Comparison of ENCODE assay signal across 1 cellular context in genomic region chr7:1667566-1668485, GRCh38.
TF ChIP-seq lines count a peak whose summit lies in the region.

No MANE protein-coding gene starts in this region.

TF ChIP-seq in HepG2, 621 proteins besides CTCF, POLR2A, EP300 and RAD21 (continued from another document and continues in another):
- peak; percentile 53; the same call in 1 of the 2 replicates for TF ChIP-seq POGK (CRISPR knock-in tag; conservative IDR thresholded peaks at IDR 0.05)
- TF ChIP-seq MLLT10 (CRISPR knock-in tag; IDR thresholded peaks at IDR 0.05) = no peak
- no peak for TF ChIP-seq ZNF256 (CRISPR knock-in tag; conservative IDR thresholded peaks at IDR 0.05)
- no peak for TF ChIP-seq ZNF30 (CRISPR knock-in tag; IDR thresholded peaks at IDR 0.05)
- 0 out of 2 replicates have a peak, but pooled peaks have one; percentile 22 for TF ChIP-seq ZFP82 (CRISPR knock-in tag; IDR thresholded peaks at IDR 0.05; ENCODE audit: borderline replicate concordance)
- TF ChIP-seq MTA3 (CRISPR knock-in tag; IDR thresholded peaks at IDR 0.05) = no peak
- TF ChIP-seq ZFP91 (CRISPR knock-in tag; IDR thresholded peaks at IDR 0.05; ENCODE audit: borderline replicate concordance) = no peak
- TF ChIP-seq TFDP2 (CRISPR knock-in tag; IDR thresholded peaks at IDR 0.05) = no peak
- no peak for TF ChIP-seq LBX2 (CRISPR knock-in tag; IDR thresholded peaks at IDR 0.05; ENCODE audit: borderline replicate concordance)
- no peak for TF ChIP-seq ZNF609 (CRISPR knock-in tag; IDR thresholded peaks at IDR 0.05; ENCODE audit: borderline replicate concordance)
- TF ChIP-seq PHF21A (CRISPR knock-in tag; IDR thresholded peaks at IDR 0.05) = no peak
- no peak for TF ChIP-seq ZNF674 (CRISPR knock-in tag; IDR thresholded peaks at IDR 0.05; ENCODE audit: low read depth)
- 0 out of 2 replicates have a peak, but pooled peaks have one; percentile 18 for TF ChIP-seq MXD1 (CRISPR knock-in tag; IDR thresholded peaks at IDR 0.05)
- TF ChIP-seq NR2C2 (CRISPR knock-in tag; IDR thresholded peaks at IDR 0.05; ENCODE audit: borderline replicate concordance) = no peak
- TF ChIP-seq ZNF562 (CRISPR knock-in tag; IDR thresholded peaks at IDR 0.05; ENCODE audit: borderline replicate concordance) = no peak
- TF ChIP-seq TGIF2 (CRISPR knock-in tag; IDR thresholded peaks at IDR 0.05) = no peak
- TF ChIP-seq ZBTB1 (CRISPR knock-in tag; IDR thresholded peaks at IDR 0.05; ENCODE audit: borderline replicate concordance) = no peak
- no peak for TF ChIP-seq HDAC1 (CRISPR knock-in tag; IDR thresholded peaks at IDR 0.05)
- TF ChIP-seq ZFP36L2 (CRISPR knock-in tag; IDR thresholded peaks at IDR 0.05) = no peak
- TF ChIP-seq KAT8 (CRISPR knock-in tag; IDR thresholded peaks at IDR 0.05) = no peak
- no peak for TF ChIP-seq NR1H2 (CRISPR knock-in tag; IDR thresholded peaks at IDR 0.05; ENCODE audit: borderline replicate concordance, low read depth)
- no peak for TF ChIP-seq SNAI1 (CRISPR knock-in tag; IDR thresholded peaks at IDR 0.05; ENCODE audit: borderline replicate concordance)
- no peak for TF ChIP-seq NFAT5 (CRISPR knock-in tag; IDR thresholded peaks at IDR 0.05)
- no peak for TF ChIP-seq ZNF232 (CRISPR knock-in tag; IDR thresholded peaks at IDR 0.05; ENCODE audit: borderline replicate concordance)
- TF ChIP-seq ATM (IDR thresholded peaks at IDR 0.05; ENCODE audit: borderline replicate concordance) = no peak
- no peak for TF ChIP-seq ZNF33B (CRISPR knock-in tag; IDR thresholded peaks at IDR 0.05)
- peak; percentile 13; the same call in 1 of the 2 replicates for TF ChIP-seq ZNF281 (CRISPR knock-in tag; IDR thresholded peaks at IDR 0.05; ENCODE audit: borderline replicate concordance)
- no peak for TF ChIP-seq HDAC6 (IDR thresholded peaks at IDR 0.05; ENCODE audit: low read depth, low read length)
- TF ChIP-seq FOXC1 (CRISPR knock-in tag; IDR thresholded peaks at IDR 0.05; ENCODE audit: borderline replicate concordance) = no peak
- TF ChIP-seq ZBTB21 (CRISPR knock-in tag; IDR thresholded peaks at IDR 0.05) = no peak
- no peak for TF ChIP-seq GRHL1 (CRISPR knock-in tag; conservative IDR thresholded peaks at IDR 0.05)
- TF ChIP-seq ZNF564 (CRISPR knock-in tag; IDR thresholded peaks at IDR 0.05) = 0 out of 2 replicates have a peak, but pooled peaks have one; percentile 27
- no peak for TF ChIP-seq ZNF615 (CRISPR knock-in tag; IDR thresholded peaks at IDR 0.05; ENCODE audit: borderline replicate concordance)
- no peak for TF ChIP-seq ETS1 (CRISPR knock-in tag; IDR thresholded peaks at IDR 0.05)
- no peak for TF ChIP-seq TBX2 (CRISPR knock-in tag; IDR thresholded peaks at IDR 0.05; ENCODE audit: borderline replicate concordance)
- no peak for TF ChIP-seq HMGA1 (CRISPR knock-in tag; conservative IDR thresholded peaks at IDR 0.05)
- TF ChIP-seq GFI1 (CRISPR knock-in tag; IDR thresholded peaks at IDR 0.05; ENCODE audit: borderline replicate concordance) = no peak
- 0 out of 2 replicates have a peak, but pooled peaks have one; percentile 15 for TF ChIP-seq ARNT2 (CRISPR knock-in tag; IDR thresholded peaks at IDR 0.05; ENCODE audit: low read depth)
